ENCODE assay signal across 8 cellular contexts in genomic region chr1:109099871-109100757, GRCh38. TPM values are rescaled to one million over a fixed set of nuclear protein-coding genes. Genes with fewer than 3 reads are reported as not detected.
DNase-seq lines count a peak whose midpoint lies in the region; ATAC-seq and TF ChIP-seq lines count a peak whose summit lies in the region.

No MANE protein-coding gene starts in this region.

- peak overlapping the region; percentile 97 for H4K91ac ChIP-seq in trophoblast cell (ENCODE audit: low read depth, low read length)

- TF ChIP-seq CTCF in GM12864 (IDR thresholded peaks at IDR 0.05; ENCODE audit: low read depth, low read length, missing control alignments): peak; percentile 84
- peak; percentile 92 for TF ChIP-seq CTCF in cardiac muscle cell (IDR thresholded peaks at IDR 0.05; ENCODE audit: low read depth, low read length)
- peak; percentile 89 for TF ChIP-seq CTCF in type B pancreatic cell (conservative IDR thresholded peaks at IDR 0.05)

- H3K27me3 ChIP-seq in cardiac muscle cell: no peaks in the 10 kb centered on the region
- H3K27me3 ChIP-seq in trophoblast cell (ENCODE audit: insufficient read depth, low read length): no peaks in the 10 kb centered on the region

- H2AFZ ChIP-seq in trophoblast cell (ENCODE audit: insufficient read depth, low read length, poor library complexity): peak overlapping the region; percentile 99

- peak overlapping the region; percentile 99 for H3K4me3 Mint-ChIP-seq in type B pancreatic cell

- peaks cover 5% of the 10 kb centered on the region for H3K36me3 ChIP-seq in cardiac muscle cell
- no peaks in the 10 kb centered on the region for H3K36me3 ChIP-seq in trophoblast cell (ENCODE audit: control insufficient read depth in 1 of 2, insufficient read depth in 2 of 2, low read length in 2 of 2)

- H3K27ac Mint-ChIP-seq in type B pancreatic cell: peak overlapping the region; percentile 97

- peak; percentile 83 for ATAC-seq in HG02623 (IDR thresholded peaks at IDR 0.05; ENCODE audit: unreplicated experiment)

- no peak overlapping the region for H3K23ac ChIP-seq in trophoblast cell (ENCODE audit: low read length)

- peaks cover 4% of the 10 kb centered on the region for H3K4me1 Mint-ChIP-seq in type B pancreatic cell (ENCODE audit: unreplicated experiment)

- peak overlapping the region; percentile 99 for H3K4ac ChIP-seq in trophoblast cell (ENCODE audit: low read depth, low read length)

- no peaks in the 10 kb centered on the region for H3K9me3 Mint-ChIP-seq in type B pancreatic cell

- H2BK5ac ChIP-seq in trophoblast cell (ENCODE audit: low read depth, low read length, poor library complexity): peak overlapping the region; percentile 94

- H2BK120ac ChIP-seq in trophoblast cell (ENCODE audit: insufficient read depth, low read length, poor library complexity): peak overlapping the region; percentile 97

- H3K4me1 ChIP-seq in cardiac muscle cell (ENCODE audit: low read depth): no peaks in the 10 kb centered on the region
- peaks cover 2 to 3% of the 10 kb centered on the region in 2 experiments for H3K4me1 ChIP-seq in trophoblast cell (ENCODE audit: control insufficient read depth in 1 of 2, insufficient read depth in 2 of 2, low read length in 2 of 2)

- H3K36me3 Mint-ChIP-seq in type B pancreatic cell: peaks cover 5% of the 10 kb centered on the region

- peak overlapping the region; percentile 34 for H2BK12ac ChIP-seq in trophoblast cell (ENCODE audit: low read length)

- H3K9me3 ChIP-seq in cardiac muscle cell (ENCODE audit: low read depth): no peaks in the 10 kb centered on the region
- no peaks in the 10 kb centered on the region for H3K9me3 ChIP-seq in trophoblast cell (ENCODE audit: insufficient read depth, low read depth, low read length)

- H4K8ac ChIP-seq in trophoblast cell (ENCODE audit: low read depth, low read length): peak overlapping the region; percentile 96

- WGBS in trophoblast cell (ENCODE audit: extremely low coverage, insufficient coverage, insufficient read length): no CpG with 5 or more reads among the region's 79 CpGs

- peak overlapping the region; percentile 98 for H3K18ac ChIP-seq in trophoblast cell (ENCODE audit: low read length)

- H3K4me3 ChIP-seq in GM12864 (ENCODE audit: low read depth, low read length): peak overlapping the region; percentile 86
- H3K4me3 ChIP-seq in cardiac muscle cell: peak overlapping the region; percentile 62
- H3K4me3 ChIP-seq in trophoblast cell (ENCODE audit: low read depth, low read length): peak overlapping the region; percentile 98

- H3K27ac ChIP-seq in cardiac muscle cell (peak overlapping the region; percentile 85), trophoblast cell (ENCODE audit: low read depth, low read length) (peak overlapping the region; percentile 58)

- peak overlapping the region; percentile 93 for H3K4me2 ChIP-seq in trophoblast cell (ENCODE audit: low read length)

- H3K79me1 ChIP-seq in trophoblast cell (ENCODE audit: low read length): peaks cover 7% of the 10 kb centered on the region

- peaks cover 9% of the 10 kb centered on the region for H3K79me2 ChIP-seq in trophoblast cell (ENCODE audit: control insufficient read depth, insufficient read depth, low read length, poor library complexity)

- peak overlapping the region; percentile 86 for H4K12ac ChIP-seq in trophoblast cell (ENCODE audit: low read depth, low read length)

- H3K9ac ChIP-seq in trophoblast cell (ENCODE audit: low read length): peak overlapping the region; percentile 98

- no peaks in the 10 kb centered on the region for H3K27me3 Mint-ChIP-seq in type B pancreatic cell

- peak overlapping the region; percentile 100 for H3K14ac ChIP-seq in trophoblast cell (ENCODE audit: low read length)

- DNase-seq in GM12864 (ENCODE audit: low read depth) (peak; percentile 94), NCI-H1105 (lab: John Stamatoyannopoulos, UW) (peak; percentile 97), SKM-1 treated with dmso at 0.1 percent for 144 hours (lab: John Stamatoyannopoulos, UW; ENCODE audit: unreplicated experiment) (peak; percentile 95), cardiac muscle cell (ENCODE audit: low read depth in 1 of 2, low spot score in 1 of 2) (peak; percentile 97 to 98), trophoblast cell (peak; percentile 94 to 98), type B pancreatic cell (ENCODE audit: extremely low spot score, unreplicated experiment) (peak; percentile 97)
- DNase-seq in activated naive CD8-positive, alpha-beta T cell treated with anti-CD3 and anti-CD28 coated beads, Interleukin-2, amount 50 U/mL, for 16 hours (ENCODE audit: low read depth, low spot score): peak; percentile 95

- H2AK5ac ChIP-seq in trophoblast cell (ENCODE audit: low read length): peak overlapping the region; percentile 98

RNA-seq across cellular contexts. Expression of gene TMEM167B, which starts 9.6 kb away (rescaled TPM):
- 16.5 and 19.3 TPM in 2 replicates for total RNA-seq in cardiac muscle cell
- polyA plus RNA-seq in cardiac muscle cell: 16.4 and 18.7 TPM in 2 replicates
- 25.1 and 27.2 TPM in 2 replicates for polyA plus RNA-seq in trophoblast cell (2013)
- total RNA-seq in type B pancreatic cell (ENCODE audit: low replicate concordance): 29.6 and 38.8 TPM in 2 replicates

RNA-seq across cellular contexts. Expression of gene ELAPOR1, which starts 13.8 kb away (rescaled TPM):
- 0.11 TPM in 1 of 2 replicates, not detected in the other for total RNA-seq in cardiac muscle cell
- polyA plus RNA-seq in cardiac muscle cell: not detected in 2 replicates
- 0.34 and 0.44 TPM in 2 replicates for polyA plus RNA-seq in trophoblast cell (2013)
- 25.6 and 27.4 TPM in 2 replicates for total RNA-seq in type B pancreatic cell (ENCODE audit: low replicate concordance)

RNA-seq across cellular contexts. Expression of gene TAF13, which starts 24.3 kb away (rescaled TPM):
- 8.8 and 14.0 TPM in 2 replicates for total RNA-seq in cardiac muscle cell
- polyA plus RNA-seq in cardiac muscle cell: 4.5 and 7.2 TPM in 2 replicates
- 92.4 and 99.2 TPM in 2 replicates for polyA plus RNA-seq in trophoblast cell (2013)
- total RNA-seq in type B pancreatic cell (ENCODE audit: low replicate concordance): 30.0 and 37.8 TPM in 2 replicates

RNA-seq across cellular contexts. Expression of gene WDR47, which starts 58.2 kb away (rescaled TPM):
- total RNA-seq in cardiac muscle cell (6.7 and 6.9 TPM in 2 replicates), type B pancreatic cell (ENCODE audit: low replicate concordance) (12.6 and 15.2 TPM in 2 replicates)
- 7.9 and 9.1 TPM in 2 replicates for polyA plus RNA-seq in cardiac muscle cell
- polyA plus RNA-seq in trophoblast cell (2013): 5.7 and 5.8 TPM in 2 replicates

Comparison
In these comparisons a context has a peak if more than half of its experiments do, and no peak if none do; other contexts are left out.
1. Peak in every context shown above with its lines: DNase-seq, ATAC-seq, H3K4me3 ChIP-seq and H3K27ac ChIP-seq.
2. RNA of gene ELAPOR1, which starts 13.8 kb away (total RNA-seq): 25.6 to 27.4 TPM in type B pancreatic cell; 0.11 TPM in cardiac muscle cell; every median in the first group is over 10 times any median in the second.